ENCODE assay signal across 23 cellular contexts in the genomic region with DNA sequence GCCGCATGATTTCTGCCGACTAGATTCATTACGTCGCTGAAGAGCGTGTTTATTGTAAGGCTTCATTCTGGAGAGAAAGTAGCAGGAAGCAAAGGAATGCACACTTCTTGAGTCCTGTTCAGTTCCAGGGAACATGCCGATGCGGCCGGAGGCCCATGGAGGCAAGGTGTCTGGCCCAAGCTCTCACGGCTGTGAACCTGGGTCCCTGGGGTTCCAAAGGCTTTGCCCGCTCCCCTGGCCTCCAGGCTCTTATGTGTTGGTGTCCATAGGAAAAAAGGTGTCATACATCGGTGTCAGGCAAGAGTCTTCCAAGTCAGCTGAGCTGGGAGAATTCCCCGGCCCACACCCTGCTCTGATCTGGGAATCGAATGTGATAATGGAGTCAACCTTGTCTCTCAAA.
"Had no signal": no experiment of that assay in that cellular context is flagged by ENCODE, and none has a peak within 500 bp of the region (broad histone marks: within the 10 kb centered on the region; RNA-seq: fewer than 3 reads in every experiment).

No MANE protein-coding gene starts in this region.

- H3K4me1 Mint-ChIP-seq: activated B cell treated with CpG ODN at 0.5 μM for 24 hours; activated CD4-positive, alpha-beta T cell treated with anti-CD3 and anti-CD28 coated beads, Interleukin-2, amount 10 ng/mL, durations not matched to agents 24 days and 14 days; activated CD8-positive, alpha-beta memory T cell treated with anti-CD3 and anti-CD28 coated beads, Interleukin-2, amount 10 ng/mL, durations not matched to agents 7 days and 5 days; activated naive CD8-positive, alpha-beta T cell treated with anti-CD3 and anti-CD28 coated beads, Interleukin-2, amount 50 U/mL, for 24 hours had no signal

- H3K9me3 ChIP-seq: ascending aorta, body of pancreas, MG63 had no signal

- H3K4me3 Mint-ChIP-seq: activated B cell treated with CpG ODN at 0.5 μM for 24 hours; activated CD4-positive, alpha-beta T cell treated with anti-CD3 and anti-CD28 coated beads, Interleukin-2, amount 10 ng/mL, durations not matched to agents 24 days and 14 days; activated CD8-positive, alpha-beta memory T cell treated with anti-CD3 and anti-CD28 coated beads, Interleukin-2, amount 10 ng/mL, durations not matched to agents 7 days and 5 days; activated naive CD8-positive, alpha-beta T cell treated with anti-CD3 and anti-CD28 coated beads, Interleukin-2, amount 50 U/mL, for 24 hours; activated T-cell treated with anti-CD3 and anti-CD28 coated beads, Interleukin-2, amount 50 U/mL, for 24 hours; T-helper 17 cell had no signal

- H3K36me3 Mint-ChIP-seq: activated CD8-positive, alpha-beta memory T cell treated with anti-CD3 and anti-CD28 coated beads, Interleukin-2, amount 10 ng/mL, durations not matched to agents 7 days and 5 days; activated naive CD4-positive, alpha-beta T cell treated with anti-CD3 and anti-CD28 coated beads, Interleukin-2, amount 50 U/mL, for 72 hours had no signal

- H3K27me3 ChIP-seq: ascending aorta, body of pancreas, cardiac muscle cell, MG63 had no signal

- H3K27me3 Mint-ChIP-seq: activated B cell treated with CpG ODN at 0.5 μM for 24 hours; activated CD4-positive, alpha-beta T cell treated with anti-CD3 and anti-CD28 coated beads, Interleukin-2, amount 10 ng/mL, durations not matched to agents 24 days and 14 days; activated naive CD8-positive, alpha-beta T cell treated with anti-CD3 and anti-CD28 coated beads, Interleukin-2, amount 50 U/mL, for 24 hours; activated T-cell treated with anti-CD3 and anti-CD28 coated beads, Interleukin-2, amount 50 U/mL, for 24 hours; T-helper 17 cell had no signal

- H3K27ac Mint-ChIP-seq: activated B cell treated with CpG ODN at 0.5 μM for 24 hours; activated CD4-positive, alpha-beta T cell treated with anti-CD3 and anti-CD28 coated beads, Interleukin-2, amount 10 ng/mL, durations not matched to agents 24 days and 14 days; activated CD8-positive, alpha-beta memory T cell treated with anti-CD3 and anti-CD28 coated beads, Interleukin-2, amount 10 ng/mL, durations not matched to agents 7 days and 5 days; activated naive CD4-positive, alpha-beta T cell treated with anti-CD3 and anti-CD28 coated beads, Interleukin-2, amount 50 U/mL, for 72 hours; activated naive CD8-positive, alpha-beta T cell treated with anti-CD3 and anti-CD28 coated beads, Interleukin-2, amount 50 U/mL, for 24 hours; activated T-cell treated with anti-CD3 and anti-CD28 coated beads, Interleukin-2, amount 50 U/mL, for 24 hours; T-helper 17 cell had no signal

- H3K4me3 ChIP-seq: ascending aorta, body of pancreas, cardiac muscle cell, MG63 had no signal

- H3K27ac ChIP-seq: ascending aorta, body of pancreas, cardiac muscle cell had no signal

- H3K9me3 Mint-ChIP-seq: activated B cell treated with CpG ODN at 0.5 μM for 24 hours; activated CD4-positive, alpha-beta T cell treated with anti-CD3 and anti-CD28 coated beads, Interleukin-2, amount 10 ng/mL, durations not matched to agents 24 days and 14 days; activated naive CD4-positive, alpha-beta T cell treated with anti-CD3 and anti-CD28 coated beads, Interleukin-2, amount 50 U/mL, for 72 hours; activated naive CD8-positive, alpha-beta T cell treated with anti-CD3 and anti-CD28 coated beads, Interleukin-2, amount 50 U/mL, for 24 hours; activated T-cell treated with anti-CD3 and anti-CD28 coated beads, Interleukin-2, amount 50 U/mL, for 24 hours had no signal

- H3K36me3 ChIP-seq: ascending aorta, cardiac muscle cell, MG63 had no signal

- H3K4me1 ChIP-seq: ascending aorta had no signal

- DNase-seq: activated B cell treated with CpG ODN at 0.5 μM for 24 hours; activated CD4-positive, alpha-beta T cell treated with anti-CD3 and anti-CD28 coated beads for 1 hour; activated CD4-positive, alpha-beta T cell treated with anti-CD3 and anti-CD28 coated beads, Interleukin-2, amount 10 ng/mL, durations not matched to agents 24 days and 14 days; activated CD4-positive, alpha-beta T cell treated with anti-CD3 and anti-CD28 coated beads, Interleukin-2, amount 50 U/mL, for 48 hours; activated CD8-positive, alpha-beta memory T cell treated with anti-CD3 and anti-CD28 coated beads, Interleukin-2, amount 10 ng/mL, durations not matched to agents 7 days and 5 days; activated effector memory CD4-positive, alpha-beta T cell treated with anti-CD3 and anti-CD28 coated beads, Interleukin-2, amount 50 U/mL, for 16 hours; activated naive CD4-positive, alpha-beta T cell treated with Interleukin-2 at 50 U/mL for 16 hours; activated naive CD8-positive, alpha-beta T cell treated with anti-CD3 and anti-CD28 coated beads, Interleukin-2, amount 50 U/mL, for 24 hours; activated T-cell treated with anti-CD3 and anti-CD28 coated beads, Interleukin-2, amount 50 U/mL, for 24 hours; amniotic stem cell; body of pancreas; MG63; MV-4-11; NCI-H1105; NCI-H1436; NCI-H510A treated with DMSO at 0.1 percent for 48 hours; PC-3; SHP77 treated with DMSO at 0.1 percent for 48 hours; T-helper 17 cell; T-helper 9 cell had no signal

- ATAC-seq: activated CD8-positive, alpha-beta memory T cell treated with anti-CD3 and anti-CD28 coated beads, Interleukin-2, amount 10 ng/mL, durations not matched to agents 7 days and 5 days; activated naive CD4-positive, alpha-beta T cell treated with anti-CD3 and anti-CD28 coated beads, Interleukin-2, amount 50 U/mL, for 72 hours; activated naive CD8-positive, alpha-beta T cell treated with anti-CD3 and anti-CD28 coated beads, Interleukin-2, amount 50 U/mL, for 24 hours; body of pancreas; PC-3; T-helper 17 cell had no signal
